ENCODE assay signal across 8 cellular contexts in genomic region chr13:27619711-27620376, GRCh38. TPM values are rescaled to one million over a fixed set of nuclear protein-coding genes. Genes with fewer than 3 reads are reported as not detected.
A peak's percentile ranks its signal among the peaks of the same experiment; 100 is the strongest.
DNase-seq lines count a peak whose midpoint lies in the region; ATAC-seq, FAIRE-seq and TF ChIP-seq lines count a peak whose summit lies in the region.

No MANE protein-coding gene starts in this region.

- POLR2A ChIA-PET in CD4-positive, alpha-beta memory T cell (lab: Charles Lee; ENCODE audit: partially characterized antibody) = interaction anchor here (0.6 to 4.9 kb wide), 34 partner anchors 11 to 1099 kb away, joined by 3 to 135 read pairs (median 5); partner anchors contain the start of genes GTF3A, MTIF3, RPL21 and SLC46A3
- POLR2A ChIA-PET in HepG2 (lab: Yijun Ruan, JAX) = interaction anchor here (0.9 to 3.2 kb wide), 15 partner anchors 9 to 637 kb away, joined by 3 to 18 read pairs (median 6); no protein-coding TSS in a partner anchor

- intact Hi-C loops in CD4-positive, alpha-beta memory T cell (cut with micrococcal nuclease) = loop anchor here (1.0 to 10.0 kb wide), 7 partner anchors 38 to 1367 kb away; partner anchors contain the start of genes GTF3A, POMP and USP12
- intact Hi-C loops in HepG2 (cut with micrococcal nuclease; ENCODE audit: unreplicated experiment) = loop anchor here (5.0 kb wide), 2 partner anchors 88 to 92 kb away; no protein-coding TSS in a partner anchor

- TF ChIP-seq EP300 in HepG2 (IDR thresholded peaks at IDR 0.05; ENCODE audit: low read depth in 2 of 2, low read length in 2 of 2) (no peak), HepG2 (CRISPR knock-in tag; IDR thresholded peaks at IDR 0.05; ENCODE audit: borderline replicate concordance) (no peak)

- H3K4me1 Mint-ChIP-seq in CD4-positive, alpha-beta memory T cell = peaks cover 36 to 74% (median 56%) of the 10 kb centered on the region in 4 donors

- H3K4me3 ChIP-seq in CD4-positive, alpha-beta memory T cell (ENCODE audit: low read length in 2 of 2) = peak overlapping the region; percentile 13 to 95
- H3K4me3 ChIP-seq in HepG2 (replicated peaks in 1 of 3; ENCODE audit: insufficient read depth in 1 of 3, low read depth in 2 of 3, low read length in 3 of 3) = peak overlapping the region; percentile 79 to 91 (median 86)

- H3K36me3 ChIP-seq in CD4-positive, alpha-beta memory T cell (ENCODE audit: insufficient read depth, low read length) = peaks cover 9% of the 10 kb centered on the region
- H3K36me3 ChIP-seq in HepG2 (replicated peaks in 1 of 2; ENCODE audit: control insufficient read depth in 1 of 2, insufficient read depth in 2 of 2, low read length in 2 of 2) = peaks cover 1 to 4% of the 10 kb centered on the region in 2 experiments; a peak in 2 of 5 replicates

- H3K27ac Mint-ChIP-seq in CD4-positive, alpha-beta memory T cell = peak overlapping the region; percentile 85 to 96 (median 92)

- CTCF ChIA-PET in CD4-positive, alpha-beta memory T cell (lab: Charles Lee; ENCODE audit: partially characterized antibody) = interaction anchor here (1.0 to 2.7 kb wide), 12 partner anchors 13 to 242 kb away, joined by 3 to 14 read pairs (median 4); partner anchors contain the start of gene GTF3A
- CTCF ChIA-PET in HepG2 (lab: Yijun Ruan, JAX; ENCODE audit: low intra/inter-chr PET ratio, low total read pairs) = no interaction called here

- DNase-seq in CD4-positive, alpha-beta memory T cell = peak in 2 of 5 donors; percentile 45 to 47
- DNase-seq in T follicular helper cell (ENCODE audit: low read depth) (peak; percentile 8), caudate nucleus (lab: John Stamatoyannopoulos, UW) (peak in 33 of 61 donors; percentile 6 to 75 (median 44)), HepG2 (ENCODE audit: low spot score) (peak; percentile 7), inferior parietal cortex (ENCODE audit: extremely low spot score) (no peak)
- DNase-seq in stimulated activated CD8-positive, alpha-beta memory T cell treated with anti-CD3 and anti-CD28 coated beads, Interleukin-12 subunit alpha, Interleukin-12 subunit beta, amount 100 ng/mL, for 1 hour (ENCODE audit: low read depth) = peak; percentile 3

- H3K9me3 Mint-ChIP-seq in CD4-positive, alpha-beta memory T cell = peaks cover 0 to 4% (median 0%) of the 10 kb centered on the region in 8 donors

- peaks cover 53% of the 10 kb centered on the region for H3K4me1 ChIP-seq in CD4-positive, alpha-beta memory T cell (ENCODE audit: insufficient read depth, low read length)
- H3K4me1 ChIP-seq in HepG2 (ENCODE audit: insufficient read depth, low read length) = peaks cover 54% of the 10 kb centered on the region

- no peak for TF ChIP-seq CTCF in HepG2 (CRISPR knock-in tag; IDR thresholded peaks at IDR 0.05)

- BruUV-seq in HepG2 (replicated peaks; lab: Mats Ljungman, UMichigan) = TSS peak; percentile 59

- H3K27me3 ChIP-seq in CD4-positive, alpha-beta memory T cell (ENCODE audit: insufficient read depth, low read length) = no peaks in the 10 kb centered on the region
- H3K27me3 ChIP-seq in HepG2 (ENCODE audit: control insufficient read depth in 1 of 2, insufficient read depth in 2 of 2, low read length in 2 of 2) = no peaks in the 10 kb centered on the region; a peak in 1 of 5 replicates

- H3K9ac ChIP-seq in HepG2 (ENCODE audit: insufficient read depth, low read depth, low read length) = peak overlapping the region; percentile 81

- WGBS in HepG2 (ENCODE audit: low lambda C conversion rate) = 1% methylated on average over 14 of the region's 47 CpGs

- H3K4me2 ChIP-seq in HepG2 (ENCODE audit: low read depth, low read length) = peak overlapping the region; percentile 79

- peak; percentile 22 for ATAC-seq in GM19372 (IDR thresholded peaks at IDR 0.05; ENCODE audit: low read depth, unreplicated experiment)
- ATAC-seq in HG03439 (IDR thresholded peaks at IDR 0.05; ENCODE audit: unreplicated experiment) = peak; percentile 39
- peak; percentile 23 for ATAC-seq in HepG2

- peaks cover 24 to 25% of the 10 kb centered on the region in 2 donors for H3K36me3 Mint-ChIP-seq in CD4-positive, alpha-beta memory T cell

- H4K20me1 ChIP-seq in HepG2 (ENCODE audit: insufficient read depth, low read length) = peaks cover 28% of the 10 kb centered on the region

- TF ChIP-seq POLR2A in HepG2 (IDR thresholded peaks at IDR 0.05; ENCODE audit: insufficient read depth in 1 of 2, low read depth in 2 of 2, low read length in 2 of 2) = no peak

- H3K27ac ChIP-seq in CD4-positive, alpha-beta memory T cell (ENCODE audit: low read depth, low read length) = peak overlapping the region; percentile 90
- H3K27ac ChIP-seq in caudate nucleus (ENCODE audit: low read depth, low read length) (peak overlapping the region; percentile 60), HepG2 (ENCODE audit: extremely low read length, insufficient read depth, low read length) (peak overlapping the region; percentile 91)

- H3K4me3 Mint-ChIP-seq in CD4-positive, alpha-beta memory T cell = peak overlapping the region; percentile 90 to 97 (median 94)

- no peak overlapping the region for H2AFZ ChIP-seq in HepG2 (ENCODE audit: low read length)

- TF ChIP-seq RAD21 in HepG2 (CRISPR knock-in tag; IDR thresholded peaks at IDR 0.05) = no peak; the same call in none of the 2 replicates

- no peak for FAIRE-seq in HepG2 (lab: Jason Lieb, UNC)

- H3K9me3 ChIP-seq in CD4-positive, alpha-beta memory T cell (ENCODE audit: control insufficient read depth in 1 of 2, low read length in 2 of 2) = no peaks in the 10 kb centered on the region
- H3K9me3 ChIP-seq in HepG2 (ENCODE audit: low read length) = peaks cover 7% of the 10 kb centered on the region

- in situ Hi-C loops in HepG2 (cut with HindIII; ENCODE audit: extremely low pct_ligation_motif_present, low pct_unique_long_range_greater_than_20kb) = no loop called here

- H3K79me2 ChIP-seq in HepG2 (ENCODE audit: insufficient read depth, low read length) = peaks cover 80% of the 10 kb centered on the region

- no peaks in the 10 kb centered on the region for H3K27me3 Mint-ChIP-seq in CD4-positive, alpha-beta memory T cell

RNA-seq across cellular contexts. Expression of gene LNX2, which starts 0.5 kb away (rescaled TPM):
- total RNA-seq in CD4-positive, alpha-beta memory T cell = 10 to 100 TPM; 11.8 to 13.0 TPM
- polyA plus RNA-seq in CD4-positive, alpha-beta memory T cell = 1 to 10 TPM; 6.6 to 6.8 TPM
- 9.7 and 13.1 TPM in 2 replicates for total RNA-seq in HepG2 (2016; rRNA removed; fragmentation: Illumina TruSeq; extraction: Trizol)
- total RNA-seq in HepG2 (2016; cell fraction: cytosol; rRNA removed; fragmentation: Illumina TruSeq; extraction: Trizol; ENCODE audit: low read depth) = 3.3 and 3.9 TPM in 2 replicates
- 9.5 and 13.3 TPM in 2 replicates for total RNA-seq in HepG2 (2016; cell fraction: insoluble cytoplasmic fraction; rRNA removed; fragmentation: Illumina TruSeq; extraction: Trizol)
- total RNA-seq in HepG2 (2016; cell fraction: membrane; rRNA removed; fragmentation: Illumina TruSeq; extraction: Trizol) = 4.9 and 5.9 TPM in 2 replicates
- 9.0 and 9.9 TPM in 2 replicates for total RNA-seq in HepG2 (2016; cell fraction: nucleus; rRNA removed; fragmentation: Illumina TruSeq; extraction: Trizol)
- polyA plus RNA-seq in HepG2 (2011; rRNA removed) = 8.1 and 9.2 TPM in 2 replicates
- 5.4 and 6.7 TPM in 2 replicates for polyA plus RNA-seq in HepG2 (2011; cell fraction: cytosol; rRNA removed)
- 4.8 and 5.3 TPM in 2 replicates for polyA plus RNA-seq in HepG2 (2011; cell fraction: nucleus; rRNA removed)
- polyA plus RNA-seq in HepG2 (2012) = 6.9 and 8.2 TPM in 2 replicates
- polyA plus RNA-seq in HepG2 (2016; cell fraction: cytosol; fragmentation: Illumina TruSeq; extraction: Trizol; ENCODE audit: low read depth) = 0.50 and 0.63 TPM in 2 replicates
- polyA plus RNA-seq in HepG2 (2016; cell fraction: insoluble cytoplasmic fraction; fragmentation: Illumina TruSeq; extraction: Trizol; ENCODE audit: low read depth) = 14.1 and 14.2 TPM in 2 replicates
- 2.3 and 3.1 TPM in 2 replicates for polyA plus RNA-seq in HepG2 (2016; cell fraction: membrane; fragmentation: Illumina TruSeq; extraction: Trizol; ENCODE audit: low read depth)
- 7.6 and 7.8 TPM in 2 replicates for polyA plus RNA-seq in HepG2 (2016; cell fraction: nucleus; fragmentation: Illumina TruSeq; extraction: Trizol; ENCODE audit: insufficient read depth, low read depth)
- polyA minus RNA-seq in HepG2 (2011; rRNA and poly(A)+ RNA removed; ENCODE audit: low replicate concordance) = 11.6 and 15.0 TPM in 2 replicates
- 12.0 and 13.0 TPM in 2 replicates for polyA minus RNA-seq in HepG2 (2011; cell fraction: cytosol; rRNA and poly(A)+ RNA removed)
- 24.6 and 26.7 TPM in 2 replicates for polyA minus RNA-seq in HepG2 (2011; cell fraction: nucleus; rRNA and poly(A)+ RNA removed)

RNA-seq across cellular contexts. Expression of gene POLR1D, which starts 1.8 kb away (rescaled TPM):
- 100 to 1,000 TPM; 152 TPM for total RNA-seq in CD4-positive, alpha-beta memory T cell
- polyA plus RNA-seq in CD4-positive, alpha-beta memory T cell = 100 to 1,000 TPM; 117 to 141 TPM
- 181 and 183 TPM in 2 replicates for total RNA-seq in HepG2 (2016; rRNA removed; fragmentation: Illumina TruSeq; extraction: Trizol)
- total RNA-seq in HepG2 (2016; cell fraction: cytosol; rRNA removed; fragmentation: Illumina TruSeq; extraction: Trizol; ENCODE audit: low read depth) = 246 and 252 TPM in 2 replicates
- 190 and 194 TPM in 2 replicates for total RNA-seq in HepG2 (2016; cell fraction: insoluble cytoplasmic fraction; rRNA removed; fragmentation: Illumina TruSeq; extraction: Trizol)
- total RNA-seq in HepG2 (2016; cell fraction: membrane; rRNA removed; fragmentation: Illumina TruSeq; extraction: Trizol) = 347 and 379 TPM in 2 replicates
- 101 and 102 TPM in 2 replicates for total RNA-seq in HepG2 (2016; cell fraction: nucleus; rRNA removed; fragmentation: Illumina TruSeq; extraction: Trizol)
- 406 and 490 TPM in 2 replicates for polyA plus RNA-seq in HepG2 (2011; rRNA removed)
- 328 and 389 TPM in 2 replicates for polyA plus RNA-seq in HepG2 (2011; cell fraction: cytosol; rRNA removed)
- polyA plus RNA-seq in HepG2 (2011; cell fraction: nucleus; rRNA removed) = 165 and 181 TPM in 2 replicates
- 441 and 562 TPM in 2 replicates for polyA plus RNA-seq in HepG2 (2012)
- polyA plus RNA-seq in HepG2 (2016; cell fraction: cytosol; fragmentation: Illumina TruSeq; extraction: Trizol; ENCODE audit: low read depth) = 296 and 321 TPM in 2 replicates
- polyA plus RNA-seq in HepG2 (2016; cell fraction: insoluble cytoplasmic fraction; fragmentation: Illumina TruSeq; extraction: Trizol; ENCODE audit: low read depth) = 226 and 233 TPM in 2 replicates
- 377 and 388 TPM in 2 replicates for polyA plus RNA-seq in HepG2 (2016; cell fraction: membrane; fragmentation: Illumina TruSeq; extraction: Trizol; ENCODE audit: low read depth)
- 205 and 216 TPM in 2 replicates for polyA plus RNA-seq in HepG2 (2016; cell fraction: nucleus; fragmentation: Illumina TruSeq; extraction: Trizol; ENCODE audit: insufficient read depth, low read depth)
- 26.6 and 51.6 TPM in 2 replicates for polyA minus RNA-seq in HepG2 (2011; rRNA and poly(A)+ RNA removed; ENCODE audit: low replicate concordance)
- polyA minus RNA-seq in HepG2 (2011; cell fraction: cytosol; rRNA and poly(A)+ RNA removed) = 99.7 and 122 TPM in 2 replicates
- 54.1 and 77.7 TPM in 2 replicates for polyA minus RNA-seq in HepG2 (2011; cell fraction: nucleus; rRNA and poly(A)+ RNA removed)
